Comparison of ENCODE assay signal across 21 cellular contexts in the genomic region with DNA sequence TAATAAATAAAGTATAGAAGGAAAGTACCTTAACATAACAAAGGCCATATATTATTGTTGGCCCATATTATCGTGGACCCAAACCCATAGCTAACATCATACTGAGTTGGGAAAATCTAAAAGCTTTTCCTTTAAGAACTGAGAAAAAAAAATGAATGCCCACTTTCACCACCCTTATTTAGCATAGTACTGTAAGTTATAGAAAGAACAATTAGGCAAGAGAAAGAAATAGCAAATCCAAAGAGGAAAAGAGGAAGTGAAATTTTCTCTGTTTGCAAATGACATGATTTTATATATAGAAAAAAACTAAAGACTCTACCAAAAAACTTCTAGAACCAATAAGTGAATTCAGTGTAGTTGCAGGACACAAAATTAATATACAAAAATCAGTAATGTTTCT.
A peak's percentile ranks its signal among the peaks of the same experiment; 100 is the strongest.
DNase-seq lines count a peak whose midpoint lies in the region; ATAC-seq and TF ChIP-seq lines count a peak whose summit lies in the region.
"Had no signal": no experiment of that assay in that cellular context is flagged by ENCODE, and none has a peak within 500 bp of the region (broad histone marks: within the 10 kb centered on the region; RNA-seq: fewer than 3 reads in every experiment).

No MANE protein-coding gene starts in this region.

- no peaks in the 10 kb centered on the region for H3K36me3 Mint-ChIP-seq in endodermal cell (ENCODE audit: low read depth)
- H3K36me3 Mint-ChIP-seq: T-cell had no signal

- peak; percentile 37 for ATAC-seq in GM18868 (IDR thresholded peaks at IDR 0.05; ENCODE audit: unreplicated experiment)
- no peak for ATAC-seq in heart left ventricle
- ATAC-seq: Panc1, T-cell had no signal

- H3K79me2 ChIP-seq in OCI-LY7 (ENCODE audit: insufficient read depth, low read depth, low read length), result no peaks in the 10 kb centered on the region

- BruUV-seq in OCI-LY7 (replicated peaks; lab: Mats Ljungman, UMichigan), result no TSS peak

- DNase-seq in MV-4-11 (lab: John Stamatoyannopoulos, UW), result peak; percentile 91
- peak; percentile 52 for DNase-seq in OCI-LY7 (ENCODE audit: low spot score)
- no peak for DNase-seq in D341Med (ENCODE audit: low spot score)
- DNase-seq in heart left ventricle, result no peak
- DNase-seq in endodermal cell, result no peak
- no peak for DNase-seq in activated naive CD4-positive, alpha-beta T cell treated with Interleukin-2 at 50 U/mL for 16 hours
- DNase-seq: AML-193; Caco-2; CD4-positive, alpha-beta T cell; DMS153; GF-D8; NCI-H1092 treated with DMSO at 0.1 percent for 48 hours; NCI-H146; NCI-H2029 treated with DMSO at 0.1 percent for 48 hours; NCI-H2171 treated with DMSO at 0.1 percent for 48 hours; NCI-H446; NCI-H69; NK-92 treated with Interleukin-12 subunit alpha and Interleukin-12 subunit beta, amount 100 ng/mL, for 24 hours; T-cell had no signal

- TF ChIP-seq POLR2A in heart left ventricle (IDR thresholded peaks at IDR 0.05), result no peak

- H3K36me3 ChIP-seq in OCI-LY7 (ENCODE audit: insufficient read depth, low read length), result peaks cover 12% of the 10 kb centered on the region
- H3K36me3 ChIP-seq in heart left ventricle, result no peaks in the 10 kb centered on the region
- H3K36me3 ChIP-seq in endodermal cell (ENCODE audit: control insufficient read depth, insufficient read depth, low read length), result no peaks in the 10 kb centered on the region

- H3K9me3 ChIP-seq in OCI-LY7 (ENCODE audit: low read length) (peaks cover 28% of the 10 kb centered on the region), heart left ventricle (no peaks in the 10 kb centered on the region), endodermal cell (ENCODE audit: control insufficient read depth, low read length) (no peaks in the 10 kb centered on the region)
- H3K9me3 ChIP-seq: Caco-2 had no signal

- no peak for TF ChIP-seq CTCF in OCI-LY7 (conservative IDR thresholded peaks at IDR 0.05; ENCODE audit: low read length)
- TF ChIP-seq CTCF in heart left ventricle (IDR thresholded peaks at IDR 0.05), result no peak
- TF ChIP-seq CTCF in endodermal cell (conservative IDR thresholded peaks at IDR 0.05), result no peak

- POLR2A ChIA-PET in OCI-LY7 (lab: Charles Lee), result interaction anchor here (0.5 to 2.1 kb wide), 6 partner anchors 12 to 131 kb away, joined by 3 to 7 read pairs (median 4); no protein-coding TSS in a partner anchor

- H3K4me3 ChIP-seq in OCI-LY7 (ENCODE audit: low read depth, low read length, poor library complexity, severe bottlenecking) (peak overlapping the region; percentile 15), heart left ventricle (no peak overlapping the region), endodermal cell (ENCODE audit: low read length) (no peak overlapping the region)

- no peaks in the 10 kb centered on the region for H4K20me1 ChIP-seq in OCI-LY7 (ENCODE audit: insufficient read depth, low read length)

- H3K4me3 Mint-ChIP-seq in endodermal cell, result no peak overlapping the region
- H3K4me3 Mint-ChIP-seq: CD4-positive, alpha-beta T cell; T-cell had no signal

- H3K9me3 Mint-ChIP-seq in endodermal cell, result no peaks in the 10 kb centered on the region

- H3K27me3 Mint-ChIP-seq in endodermal cell (ENCODE audit: insufficient read depth), result no peaks in the 10 kb centered on the region
- H3K27me3 Mint-ChIP-seq: CD4-positive, alpha-beta T cell; T-cell had no signal

- H3K27me3 ChIP-seq in heart left ventricle (no peaks in the 10 kb centered on the region), endodermal cell (ENCODE audit: control insufficient read depth, insufficient read depth, low read length, poor library complexity, severe bottlenecking) (no peaks in the 10 kb centered on the region)

- WGBS in heart left ventricle, 4 donors, result 54 to 77% (median 71%) methylated on average over 1 of the region's 1 CpG
- 100% methylated on average over 1 of the region's 1 CpG; no CpG with 5 or more reads in 1 of the 2 experiments for WGBS in endodermal cell (ENCODE audit: insufficient coverage in 1 of 2, insufficient read length in 1 of 2), 2 experiments

- no peak overlapping the region for H3K27ac Mint-ChIP-seq in endodermal cell
- H3K27ac Mint-ChIP-seq: CD4-positive, alpha-beta T cell; T-cell had no signal

- peak overlapping the region; percentile 81; the same call in 1 of the 2 replicates for H2AFZ ChIP-seq in OCI-LY7 (ENCODE audit: low read length)

- H3K27ac ChIP-seq in OCI-LY7 (ENCODE audit: low read depth, low read length, poor library complexity, severe bottlenecking) (peak overlapping the region; percentile 44), heart left ventricle (no peak overlapping the region), endodermal cell (ENCODE audit: low read depth, low read length) (no peak overlapping the region)

- no peak overlapping the region for H3K9ac ChIP-seq in endodermal cell (ENCODE audit: extremely low read depth, low read length, poor library complexity, severe bottlenecking)

- H3K9me2 ChIP-seq in OCI-LY7 (ENCODE audit: insufficient read depth, low read length), result no peaks in the 10 kb centered on the region

- H3K4me1 ChIP-seq in OCI-LY7 (ENCODE audit: insufficient read depth, low read length, poor library complexity, severe bottlenecking), result peaks cover 65% of the 10 kb centered on the region
- H3K4me1 ChIP-seq in heart left ventricle, result peaks cover 0 to 6% (median 0%) of the 10 kb centered on the region in 12 donors
- H3K4me1 ChIP-seq in endodermal cell (ENCODE audit: control insufficient read depth, insufficient read depth, low read length), result no peaks in the 10 kb centered on the region
- H3K4me1 ChIP-seq: Caco-2 had no signal

- H3K4me2 ChIP-seq in OCI-LY7 (ENCODE audit: low read length), result peak overlapping the region; percentile 48

- CTCF ChIA-PET in OCI-LY7 (lab: Charles Lee; ENCODE audit: unreplicated experiment), result interaction anchor here (1.2 kb wide), 1 partner anchor 18 kb away, joined by 4 read pairs; no protein-coding TSS in a partner anchor

- intact Hi-C loops in OCI-LY7 (cut with micrococcal nuclease; ENCODE audit: unreplicated experiment) (no loop called here), heart left ventricle (cut with DNase I) (no loop called here)

- no peaks in the 10 kb centered on the region for H3K4me1 Mint-ChIP-seq in endodermal cell
- H3K4me1 Mint-ChIP-seq: T-cell had no signal

Comparison
In these comparisons a context has a peak if more than half of its experiments do, and no peak if none do; other contexts are left out.
1. DNase-seq: peak in MV-4-11 (single experiment) and OCI-LY7 (single experiment); none in D341Med (single experiment), heart left ventricle (0 of 5), endodermal cell (single experiment) and activated naive CD4-positive, alpha-beta T cell treated with Interleukin-2 at 50 U/mL for 16 hours (single experiment).